In the genomic region with DNA sequence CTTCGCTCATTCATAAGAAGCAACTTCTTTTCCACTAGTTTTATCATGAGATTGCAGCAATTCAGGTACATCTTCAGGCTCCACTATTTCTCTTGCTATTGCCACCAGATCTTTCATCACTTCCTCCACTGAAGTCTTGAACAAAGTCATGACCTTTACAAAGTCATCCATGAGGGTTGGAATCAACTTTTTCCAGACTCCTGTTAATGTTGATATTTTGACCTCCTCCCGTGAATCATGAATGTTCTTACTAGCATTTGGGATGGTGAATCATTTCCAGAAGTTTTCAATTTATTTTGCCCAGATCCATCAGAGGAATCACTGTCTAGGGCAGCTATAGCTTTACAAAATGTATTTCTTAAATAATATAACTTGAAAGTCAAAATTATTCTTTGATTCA, we compare ENCODE assay signal across 1 cellular context.
TF ChIP-seq lines count a peak whose summit lies in the region.

No MANE protein-coding gene starts in this region.

TF ChIP-seq in HCT116, 20 proteins besides CTCF, POLR2A, EP300 and RAD21:
- TF ChIP-seq ZBTB33 (IDR thresholded peaks at IDR 0.05; ENCODE audit: extremely low read depth, insufficient replicate concordance, low read length) = no peak
- TF ChIP-seq FOSL1 (IDR thresholded peaks at IDR 0.05; ENCODE audit: low read depth) = no peak
- no peak for TF ChIP-seq JUND (IDR thresholded peaks at IDR 0.05)
- TF ChIP-seq ATF3 (IDR thresholded peaks at IDR 0.05) = no peak
- TF ChIP-seq ZFX (IDR thresholded peaks at IDR 0.05) = no peak
- no peak for TF ChIP-seq ELF1 (IDR thresholded peaks at IDR 0.05; ENCODE audit: borderline replicate concordance, low read depth)
- TF ChIP-seq YY1 (IDR thresholded peaks at IDR 0.05; ENCODE audit: extremely low read depth, insufficient replicate concordance, low read depth, low read length) = no peak
- no peak for TF ChIP-seq EGR1 (IDR thresholded peaks at IDR 0.05; ENCODE audit: low read depth)
- TF ChIP-seq TCF7L2 (IDR thresholded peaks at IDR 0.05; ENCODE audit: borderline replicate concordance, extremely low read depth, insufficient read depth, insufficient read length) = no peak
- no peak for TF ChIP-seq SP1 (IDR thresholded peaks at IDR 0.05; ENCODE audit: low read depth)
- TF ChIP-seq ZNF274 (IDR thresholded peaks at IDR 0.05; ENCODE audit: low read depth, low read length) = no peak
- no peak for TF ChIP-seq CEBPB (IDR thresholded peaks at IDR 0.05; ENCODE audit: low read depth)
- no peak for TF ChIP-seq CBX3 (IDR thresholded peaks at IDR 0.05; ENCODE audit: low read depth)
- TF ChIP-seq SRF (IDR thresholded peaks at IDR 0.05; ENCODE audit: low read depth) = no peak
- TF ChIP-seq SIN3A (IDR thresholded peaks at IDR 0.05; ENCODE audit: low read depth) = no peak
- no peak for TF ChIP-seq POLR2AphosphoS5 (IDR thresholded peaks at IDR 0.05; ENCODE audit: low read depth, low read length)
- TF ChIP-seq EZH2 (IDR thresholded peaks at IDR 0.05) = no peak
